ENCODE assay signal across 13 cellular contexts in the genomic region with DNA sequence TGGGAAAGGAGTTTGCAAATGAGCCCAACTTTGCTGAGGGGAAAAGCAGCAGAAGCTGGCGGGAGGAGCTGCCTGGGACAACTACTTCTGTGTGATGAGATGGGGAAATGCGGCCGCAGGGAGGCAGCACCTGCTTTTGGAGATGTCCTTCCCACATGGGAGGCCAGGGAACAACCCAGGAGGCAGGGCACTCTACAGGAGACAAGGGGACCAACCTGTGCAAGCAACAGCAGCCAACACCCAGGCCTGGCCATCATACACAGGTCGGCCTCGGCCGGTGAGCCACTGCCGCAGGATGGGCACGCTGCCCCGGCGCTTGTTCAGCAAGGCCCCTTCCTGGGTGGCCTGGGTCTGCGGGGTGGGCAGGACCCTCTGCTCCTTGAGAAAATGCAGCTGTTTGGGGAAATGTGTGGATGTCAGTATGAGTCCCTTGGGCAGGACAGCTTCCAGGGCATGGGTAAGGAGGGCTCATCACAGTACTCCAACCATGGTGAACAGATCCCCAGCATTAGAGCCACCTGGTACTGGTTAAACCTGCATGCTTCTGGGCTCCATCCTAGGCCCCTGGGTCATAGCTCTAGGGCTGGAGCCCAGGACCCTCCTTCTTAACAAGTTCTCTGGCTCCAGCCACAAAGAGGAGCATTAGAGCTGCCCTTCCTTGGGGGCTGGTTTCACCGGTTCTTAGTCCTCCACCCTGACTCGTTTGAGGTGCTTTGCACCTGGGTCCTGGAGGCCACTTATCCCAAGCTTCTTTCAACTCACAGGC. TPM values are rescaled to one million over a fixed set of nuclear protein-coding genes. Genes with fewer than 3 reads are reported as not detected.
DNase-seq lines count a peak whose midpoint lies in the region; ATAC-seq and TF ChIP-seq lines count a peak whose summit lies in the region.
"Had no signal": no experiment of that assay in that cellular context is flagged by ENCODE, and none has a peak within 500 bp of the region (broad histone marks: within the 10 kb centered on the region; RNA-seq: fewer than 3 reads in every experiment).

No MANE protein-coding gene starts in this region.

- H3K27me3 ChIP-seq in Caco-2 (replicated peaks; ENCODE audit: control insufficient read depth, insufficient read depth, low read length): peaks cover 1% of the 10 kb centered on the region; the same call in 1 of the 2 replicates
- H3K27me3 ChIP-seq in HCT116 (ENCODE audit: insufficient read depth, low read length): no peaks in the 10 kb centered on the region
- H3K27me3 ChIP-seq in adipocyte (replicated peaks; ENCODE audit: control insufficient read depth, insufficient read depth, low read length): peaks cover 65% of the 10 kb centered on the region
- no peaks in the 10 kb centered on the region for H3K27me3 ChIP-seq in uterus
- H3K27me3 ChIP-seq in spleen (replicated peaks in 1 of 7): peaks cover 0 to 31% (median 0%) of the 10 kb centered on the region in 7 donors

- peaks cover 8% of the 10 kb centered on the region for H3K4me1 Mint-ChIP-seq in Caco-2 (ENCODE audit: low read depth, unreplicated experiment)

- no peaks in the 10 kb centered on the region for H3K79me2 ChIP-seq in HCT116 (ENCODE audit: insufficient read depth, low read length)

- H3K4me3 ChIP-seq in Caco-2 (ENCODE audit: low read depth, low read length) (no peak overlapping the region), HCT116 (replicated peaks in 1 of 2; ENCODE audit: low read depth in 1 of 2, low read length in 2 of 2) (no peak overlapping the region), adipocyte (ENCODE audit: low read length) (no peak overlapping the region), uterus (no peak overlapping the region), spleen (no peak overlapping the region)
- H3K4me3 ChIP-seq: skin epidermis had no signal

- H3K4me1 ChIP-seq in Caco-2 (no peaks in the 10 kb centered on the region; the same call in 1 of the 2 replicates), HCT116 (ENCODE audit: control insufficient read depth in 1 of 2, insufficient read depth in 2 of 2, low read length in 2 of 2) (peaks cover 0 to under 1% of the 10 kb centered on the region in 2 experiments; a peak in 1 of 4 replicates), adipocyte (ENCODE audit: control insufficient read depth, insufficient read depth, low read length) (peaks cover 5% of the 10 kb centered on the region), uterus (no peaks in the 10 kb centered on the region), spleen (no peaks in the 10 kb centered on the region)

- no peak overlapping the region for H3K4me3 Mint-ChIP-seq in Caco-2 (ENCODE audit: unreplicated experiment)

- H3K36me3 Mint-ChIP-seq in Caco-2 (ENCODE audit: insufficient read depth, unreplicated experiment): no peaks in the 10 kb centered on the region

- TF ChIP-seq CTCF in Caco-2 (IDR thresholded peaks at IDR 0.05; ENCODE audit: insufficient read depth in 1 of 2, low read depth in 1 of 2, low read length in 1 of 2, severe bottlenecking in 1 of 2, unreplicated experiment in 1 of 2) (peak in 1 of 2 experiments; percentile 34), HCT116 (IDR thresholded peaks at IDR 0.05 in 2 of 3, conservative IDR thresholded peaks at IDR 0.05 in 1 of 3; ENCODE audit: borderline replicate concordance in 1 of 3, insufficient read depth in 1 of 3, low read depth in 2 of 3, low read length in 2 of 3) (0 out of 6 replicates have a peak, but pooled peaks of 1 of the 3 experiments have one; percentile 8), uterus (IDR thresholded peaks at IDR 0.05) (no peak), spleen (IDR thresholded peaks at IDR 0.05 in 8 of 11, conservative IDR thresholded peaks at IDR 0.05 in 3 of 11) (no peak)

- DNase-seq in Caco-2: peak; percentile 47 to 59
- DNase-seq in HCT116 (ENCODE audit: low read depth, low spot score): no peak
- peak; percentile 23 for DNase-seq in adipocyte (ENCODE audit: low read depth)
- peak; percentile 77 for DNase-seq in islet precursor cell
- no peak for DNase-seq in uterus
- no peak for DNase-seq in spleen
- DNase-seq in NCI-H1930 (lab: John Stamatoyannopoulos, UW): no peak
- DNase-seq: cortex of kidney; NK-92 treated with Interleukin-12 subunit alpha and Interleukin-12 subunit beta, amount 100 ng/mL, for 24 hours; stimulated activated CD8-positive, alpha-beta memory T cell treated with anti-CD3 and anti-CD28 coated beads, Interleukin-4, amount 100 ng/mL, for 48 hours had no signal

- RAD21 ChIA-PET in HCT116 (lab: Charles Lee; ENCODE audit: low non-redundant PET in 1 of 2, low total read pairs in 2 of 2, uncharacterized antibody in 2 of 2, unreplicated experiment in 2 of 2): no interaction called here

- H3K27me3 Mint-ChIP-seq in Caco-2 (ENCODE audit: insufficient read depth, unreplicated experiment): peaks cover 4% of the 10 kb centered on the region

- no peaks in the 10 kb centered on the region for H3K9me2 ChIP-seq in HCT116 (ENCODE audit: insufficient read depth)

- no peak overlapping the region for H2AFZ ChIP-seq in HCT116 (ENCODE audit: low read depth, low read length, poor library complexity, severe bottlenecking)

- intact Hi-C loops in Caco-2 (cut with micrococcal nuclease; ENCODE audit: unreplicated experiment) (loop anchor here (5.0 to 10.0 kb wide), 2 partner anchors 78 to 504 kb away; no protein-coding TSS in a partner anchor), HCT116 (cut with micrococcal nuclease) (no loop called here), uterus (cut with DNase I; ENCODE audit: low total_unique reads) (no loop called here), spleen (cut with DNase I; ENCODE audit: low total_unique reads) (no loop called here)

- H3K9ac ChIP-seq in HCT116 (ENCODE audit: low read length) (no peak overlapping the region), adipocyte (ENCODE audit: low read length) (no peak overlapping the region)

- WGBS in spleen, 5 donors: 73 to 82% (median 76%) methylated on average over 6 to 13 of the region's 13 CpGs

- POLR2A ChIA-PET in Caco-2 (lab: Charles Lee): no interaction called here
- POLR2A ChIA-PET in HCT116 (lab: Charles Lee): no interaction called here

- H4K20me1 ChIP-seq in HCT116 (ENCODE audit: insufficient read depth): no peaks in the 10 kb centered on the region

- H3K4me2 ChIP-seq in HCT116 (ENCODE audit: low read length): no peak overlapping the region

- ATAC-seq in HCT116 (peak; percentile 63), GM18498 (IDR thresholded peaks at IDR 0.05; ENCODE audit: unreplicated experiment) (no peak)

- no peak overlapping the region for H3K27ac ChIP-seq in HCT116 (ENCODE audit: low read depth, low read length)
- no peak overlapping the region for H3K27ac ChIP-seq in uterus
- H3K27ac ChIP-seq in spleen: no peak overlapping the region
- H3K27ac ChIP-seq: skin epidermis had no signal

- TF ChIP-seq POLR2A in HCT116 (IDR thresholded peaks at IDR 0.05; ENCODE audit: borderline replicate concordance, extremely low read depth, insufficient read depth, insufficient read length): no peak
- no peak for TF ChIP-seq POLR2A in uterus (IDR thresholded peaks at IDR 0.05)
- TF ChIP-seq POLR2A in spleen (IDR thresholded peaks at IDR 0.05): no peak

- H3K36me3 ChIP-seq in Caco-2 (ENCODE audit: control insufficient read depth, insufficient read depth, low read length) (no peaks in the 10 kb centered on the region), HCT116 (ENCODE audit: control insufficient read depth in 1 of 2, insufficient read depth in 2 of 2, low read length in 2 of 2) (no peaks in the 10 kb centered on the region), adipocyte (ENCODE audit: control insufficient read depth, insufficient read depth, low read length, severe bottlenecking) (no peaks in the 10 kb centered on the region), uterus (no peaks in the 10 kb centered on the region), spleen (no peaks in the 10 kb centered on the region)

- TF ChIP-seq RAD21 in HCT116 (IDR thresholded peaks at IDR 0.05; ENCODE audit: low read depth): peak; percentile 18; the same call in 1 of the 2 replicates

- H3K9me3 Mint-ChIP-seq in Caco-2 (ENCODE audit: unreplicated experiment): no peaks in the 10 kb centered on the region
- H3K9me3 Mint-ChIP-seq: activated T-helper 2 cell treated with anti-CD3 and anti-CD28 coated beads, Interferon-gamma antibody, Interleukin-2, Interleukin-4, amounts not matched to agents 10 μg/mL and 5 μg/mL and 100 μg/mL, durations not matched to agents 14 hours and 24 hours and 36 hours had no signal

- H3K27ac Mint-ChIP-seq in Caco-2 (ENCODE audit: unreplicated experiment): no peak overlapping the region
- H3K27ac Mint-ChIP-seq: activated T-helper 2 cell treated with anti-CD3 and anti-CD28 coated beads, Interferon-gamma antibody, Interleukin-2, Interleukin-4, amounts not matched to agents 10 μg/mL and 5 μg/mL and 100 μg/mL, durations not matched to agents 14 hours and 24 hours and 36 hours had no signal

- no peaks in the 10 kb centered on the region for H3K9me3 ChIP-seq in Caco-2
- H3K9me3 ChIP-seq in HCT116 (ENCODE audit: control insufficient read depth in 1 of 2, insufficient read depth in 1 of 2, low read depth in 1 of 2, low read length in 2 of 2): no peaks in the 10 kb centered on the region
- H3K9me3 ChIP-seq in adipocyte (ENCODE audit: control insufficient read depth, low read length): no peaks in the 10 kb centered on the region
- H3K9me3 ChIP-seq in uterus: no peaks in the 10 kb centered on the region
- no peaks in the 10 kb centered on the region for H3K9me3 ChIP-seq in spleen

- CTCF ChIA-PET in Caco-2 (lab: Charles Lee) (interaction anchor here (1.0 to 3.8 kb wide), 2 partner anchors 10 to 76 kb away, joined by 3 to 19 read pairs; no protein-coding TSS in a partner anchor), HCT116 (lab: Charles Lee) (no interaction called here)

- no TSS peak for BruUV-seq in Caco-2 (replicated peaks; lab: Mats Ljungman, UMichigan)
- no TSS peak for BruUV-seq in HCT116 (replicated peaks; lab: Mats Ljungman, UMichigan)

RNA-seq across cellular contexts. Expression of gene EPB42, which starts 11.6 kb away (rescaled TPM):
- total RNA-seq in Caco-2 (2022) (not detected in 2 replicates), HCT116 (2021; ENCODE audit: unreplicated experiment) (not detected), uterus (1 to 10 TPM in 1 of 4 donors, not detected in 3; 2.6 TPM), spleen (10 to 100 TPM in 1 of 7 donors, 1 to 10 TPM in 4, under 1 TPM in 2; 0.28 to 31.5 (median 4.2) TPM)
- not detected in 2 replicates for polyA plus RNA-seq in HCT116 (2012)
- polyA plus RNA-seq in spleen: 1 to 10 TPM in 1 of 3 donors, under 1 TPM in 2; 0.11 to 1.9 (median 0.17) TPM
- total RNA-seq: activated T-helper 2 cell treated with anti-CD3 and anti-CD28 coated beads, Interferon-gamma antibody, Interleukin-2, Interleukin-4, amounts not matched to agents 10 μg/mL and 5 μg/mL and 100 μg/mL, durations not matched to agents 14 hours and 24 hours and 36 hours had no signal

RNA-seq across cellular contexts. Expression of gene CCNDBP1, which starts 24.0 kb away (rescaled TPM):
- total RNA-seq in Caco-2 (2022): 21.7 and 23.1 TPM in 2 replicates
- 39.8 TPM for total RNA-seq in HCT116 (2021; ENCODE audit: unreplicated experiment)
- 32.0 and 38.4 TPM in 2 replicates for polyA plus RNA-seq in HCT116 (2012)
- 10 to 100 TPM; 27.9 to 45.6 (median 44.0) TPM for total RNA-seq in uterus
- total RNA-seq in spleen: 10 to 100 TPM; 55.8 to 99.2 (median 79.7) TPM
- polyA plus RNA-seq in spleen: 10 to 100 TPM; 54.6 to 66.7 (median 61.3) TPM

RNA-seq across cellular contexts. Expression of gene TGM5, which starts 57.5 kb away (rescaled TPM):
- total RNA-seq in Caco-2 (2022) (not detected in 2 replicates), HCT116 (2021; ENCODE audit: unreplicated experiment) (not detected), uterus (not detected), spleen (not detected)
- polyA plus RNA-seq in HCT116 (2012): 0.05 TPM in 1 of 2 replicates, not detected in the other
- polyA plus RNA-seq in spleen: under 1 TPM in 1 of 3 donors, not detected in 2; 0.02 TPM

Comparison
In these comparisons a context has a peak if more than half of its experiments do, and no peak if none do; other contexts are left out.
1. DNase-seq: peak in Caco-2 (2 of 2), adipocyte (single experiment) and islet precursor cell (single experiment); none in HCT116 (single experiment), uterus (0 of 2), spleen (single experiment) and NCI-H1930 (0 of 2).